ENCODE assay signal across 23 cellular contexts in the genomic region with DNA sequence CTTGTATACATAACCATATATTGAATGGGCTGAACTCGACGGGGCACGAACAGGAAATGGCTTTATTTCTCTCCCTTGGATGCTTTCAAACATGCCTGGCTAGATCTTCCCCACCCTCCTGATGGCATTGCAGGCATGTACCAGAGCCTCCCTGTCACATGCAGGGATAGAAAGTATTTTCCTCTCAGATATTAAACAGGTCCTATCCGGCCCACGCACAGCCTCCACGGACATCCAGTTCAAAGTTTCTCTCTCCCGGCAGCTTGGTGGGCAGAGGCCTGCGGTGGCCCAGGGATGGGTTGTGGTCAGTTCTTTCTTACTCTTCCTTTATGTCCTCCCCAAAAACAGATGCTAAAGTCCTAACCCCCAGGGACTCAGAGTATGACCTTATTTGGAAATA.
A peak's percentile ranks its signal among the peaks of the same experiment; 100 is the strongest.
DNase-seq lines count a peak whose midpoint lies in the region; TF ChIP-seq lines count a peak whose summit lies in the region.
"Had no signal": no experiment of that assay in that cellular context is flagged by ENCODE, and none has a peak within 500 bp of the region (broad histone marks: within the 10 kb centered on the region; RNA-seq: fewer than 3 reads in every experiment).

No MANE protein-coding gene starts in this region.

- H3K4me3 Mint-ChIP-seq in CD14-positive monocyte: no peak overlapping the region
- H3K4me3 Mint-ChIP-seq in brain: no peak overlapping the region
- H3K4me3 Mint-ChIP-seq: activated naive CD8-positive, alpha-beta T cell treated with anti-CD3 and anti-CD28 coated beads, Interleukin-2, amount 50 U/mL, for 24 hours; activated T-cell treated with anti-CD3 and anti-CD28 coated beads, Interleukin-2, amount 50 U/mL, for 72 hours; H9; T-helper 1 cell treated with Interleukin-12 subunit alpha and Interleukin-12 subunit beta and Interleukin-4 antibody, amounts not matched to agents 30 μg/mL and 1 μg/mL, for 36 hours had no signal

- in situ Hi-C loops in Caki2 (cut with HindIII; ENCODE audit: low pct_unique_long_range_greater_than_20kb, low sequenced_read_pairs): no loop called here

- no peak overlapping the region for H3K27ac Mint-ChIP-seq in CD14-positive monocyte
- peak overlapping the region; percentile 20 to 59 (median 42) for H3K27ac Mint-ChIP-seq in brain
- H3K27ac Mint-ChIP-seq: activated naive CD8-positive, alpha-beta T cell treated with anti-CD3 and anti-CD28 coated beads, Interleukin-2, amount 50 U/mL, for 24 hours; activated T-cell treated with anti-CD3 and anti-CD28 coated beads, Interleukin-2, amount 50 U/mL, for 72 hours; progenitor cell of endocrine pancreas; T-helper 1 cell treated with Interleukin-12 subunit alpha and Interleukin-12 subunit beta and Interleukin-4 antibody, amounts not matched to agents 30 μg/mL and 1 μg/mL, for 36 hours had no signal

- intact Hi-C loops in CD14-positive monocyte (cut with micrococcal nuclease) (no loop called here), posterior vena cava (cut with DNase I) (no loop called here)

- H3K4me1 Mint-ChIP-seq in CD14-positive monocyte (no peaks in the 10 kb centered on the region), brain (peaks cover 61% of the 10 kb centered on the region)
- H3K4me1 Mint-ChIP-seq: activated naive CD8-positive, alpha-beta T cell treated with anti-CD3 and anti-CD28 coated beads, Interleukin-2, amount 50 U/mL, for 24 hours had no signal

- no peaks in the 10 kb centered on the region for H3K36me3 Mint-ChIP-seq in CD14-positive monocyte
- no peaks in the 10 kb centered on the region for H3K36me3 Mint-ChIP-seq in brain

- TF ChIP-seq CTCF in CD14-positive monocyte (IDR thresholded peaks at IDR 0.05): no peak
- no peak for TF ChIP-seq CTCF in brain (conservative IDR thresholded peaks at IDR 0.05)

- H3K9me3 Mint-ChIP-seq in CD14-positive monocyte: peaks cover 0 to 2% (median 0%) of the 10 kb centered on the region in 7 donors
- peaks cover 0 to 3% (median 0%) of the 10 kb centered on the region in 5 experiments for H3K9me3 Mint-ChIP-seq in brain
- H3K9me3 Mint-ChIP-seq: activated naive CD8-positive, alpha-beta T cell treated with anti-CD3 and anti-CD28 coated beads, Interleukin-2, amount 50 U/mL, for 24 hours; activated T-cell treated with anti-CD3 and anti-CD28 coated beads, Interleukin-2, amount 50 U/mL, for 72 hours; H9; T-helper 1 cell treated with Interleukin-12 subunit alpha and Interleukin-12 subunit beta and Interleukin-4 antibody, amounts not matched to agents 30 μg/mL and 1 μg/mL, for 36 hours had no signal

- peaks cover 2 to 13% (median 7%) of the 10 kb centered on the region in 3 donors for H3K27me3 Mint-ChIP-seq in CD14-positive monocyte (ENCODE audit: low read depth in 3 of 3)
- peaks cover 2% of the 10 kb centered on the region for H3K27me3 Mint-ChIP-seq in brain

- DNase-seq in CD14-positive monocyte (ENCODE audit: low spot score) (peak; percentile 11), Caki2 (ENCODE audit: low read depth) (peak; percentile 40), posterior vena cava (ENCODE audit: low spot score) (peak; percentile 70), NK-92 (lab: John Stamatoyannopoulos, UW; ENCODE audit: unreplicated experiment) (no peak), NCI-H187 (lab: John Stamatoyannopoulos, UW) (no peak), NCI-H2081 treated with DMSO at 0.1 percent for 48 hours (lab: John Stamatoyannopoulos, UW) (no peak)
- DNase-seq: activated CD4-positive, alpha-beta T cell treated with anti-CD3 and anti-CD28 coated beads, Interleukin-2, amount 50 U/mL, for 48 hours; activated CD4-positive, CD25-positive, alpha-beta regulatory T cell treated with anti-CD3 and anti-CD28 coated beads, Interleukin-2, amount 50 U/mL, for 72 hours; activated naive CD4-positive, alpha-beta T cell; activated naive CD8-positive, alpha-beta T cell treated with anti-CD3 and anti-CD28 coated beads, Interleukin-2, amount 50 U/mL, for 24 hours; activated T-cell treated with anti-CD3 and anti-CD28 coated beads, Interleukin-2, amount 50 U/mL, for 72 hours; C1 segment of cervical spinal cord; caudate nucleus; glutamatergic neuron; H9; KBM-7; mesendoderm; NCI-H2029; NK-92 treated with Interleukin-12 subunit alpha and Interleukin-12 subunit beta, amount 100 ng/mL, for 24 hours; stimulated activated CD4-positive, alpha-beta T cell treated with anti-CD3 and anti-CD28 coated beads, Interleukin-4, amount 100 ng/mL, for 1 hour had no signal

Comparison
In these comparisons a context has a peak if more than half of its experiments do, and no peak if none do; other contexts are left out.
1. DNase-seq: peak in CD14-positive monocyte (single experiment), Caki2 (single experiment) and posterior vena cava (single experiment); none in NK-92 (single experiment), NCI-H187 (0 of 2) and NCI-H2081 treated with DMSO at 0.1 percent for 48 hours (single experiment).
2. H3K27ac Mint-ChIP-seq: peak in brain (5 of 5); none in CD14-positive monocyte (0 of 7).